ENCODE assay signal across 8 cellular contexts in the genomic region with DNA sequence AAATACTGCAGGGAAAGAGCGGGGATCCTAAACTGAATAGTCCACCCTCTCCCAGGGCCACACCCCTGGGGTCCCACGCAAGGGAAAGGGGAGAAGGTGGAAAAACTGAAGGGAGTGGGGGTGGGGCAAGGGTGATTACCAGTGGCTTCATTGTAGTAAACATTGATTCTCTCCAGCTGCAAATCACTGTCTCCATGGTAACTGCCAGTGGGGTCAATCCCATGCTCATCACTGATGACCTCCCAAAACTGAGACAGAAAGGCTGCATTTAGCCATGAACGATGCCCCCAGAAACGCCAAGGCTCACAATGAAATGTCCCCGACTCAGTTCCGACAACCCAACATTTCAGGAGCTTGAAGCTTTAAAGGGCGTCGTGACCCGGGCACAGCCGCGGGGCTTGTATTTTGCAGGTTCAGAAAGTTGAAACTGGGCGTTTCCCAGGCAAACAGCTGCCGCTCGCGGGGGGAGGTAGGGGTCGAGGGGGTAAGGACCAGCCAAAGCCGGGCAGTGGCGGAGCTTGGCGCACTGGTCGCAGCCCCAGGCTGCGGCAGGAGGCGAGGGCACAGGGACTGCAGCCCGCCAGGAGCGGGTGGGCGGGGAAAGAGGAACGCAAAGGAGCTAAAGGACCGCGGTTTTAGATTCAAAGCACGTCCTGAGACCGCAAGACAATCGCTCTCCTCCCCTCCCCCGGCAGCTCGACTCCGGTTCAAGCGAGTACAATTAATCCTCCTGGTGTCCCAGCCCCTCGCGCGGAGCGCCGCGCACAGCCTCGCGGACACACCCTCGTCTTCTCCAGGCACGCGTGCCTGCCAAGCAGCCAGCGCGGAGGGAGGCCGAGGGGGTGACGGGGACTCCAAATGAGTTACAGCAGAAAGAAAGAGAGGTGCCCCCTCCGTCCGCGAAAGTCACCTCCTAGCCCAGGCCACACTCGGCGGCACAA. TPM values are rescaled to one million over a fixed set of nuclear protein-coding genes. Genes with fewer than 3 reads are reported as not detected.
DNase-seq lines count a peak whose midpoint lies in the region; ATAC-seq, FAIRE-seq and TF ChIP-seq lines count a peak whose summit lies in the region.

No MANE protein-coding gene starts in this region.

- H3K36me3 ChIP-seq in RWPE2 (ENCODE audit: low read depth), result no peaks in the 10 kb centered on the region
- no peaks in the 10 kb centered on the region for H3K36me3 ChIP-seq in duodenal mucosa (ENCODE audit: control insufficient read depth in 1 of 2, insufficient read depth in 2 of 2, low read length in 2 of 2)
- H3K36me3 ChIP-seq in mucosa of rectum (ENCODE audit: control insufficient read depth in 2 of 2, insufficient read depth in 2 of 2, low read length in 2 of 2), result no peaks in the 10 kb centered on the region
- H3K36me3 ChIP-seq in vagina, result no peaks in the 10 kb centered on the region

- TF ChIP-seq CTCF in AG10803 (conservative IDR thresholded peaks at IDR 0.05; ENCODE audit: low read length) (no peak), RWPE2 (IDR thresholded peaks at IDR 0.05; ENCODE audit: poor library complexity, severe bottlenecking) (no peak), vagina (IDR thresholded peaks at IDR 0.05) (no peak), RWPE1 (conservative IDR thresholded peaks at IDR 0.05; ENCODE audit: low read depth) (no peak)

- no peak for TF ChIP-seq POLR2A in vagina (IDR thresholded peaks at IDR 0.05)

- H3K4me1 ChIP-seq in RWPE2 (ENCODE audit: insufficient read depth, poor library complexity, severe bottlenecking), result no peaks in the 10 kb centered on the region
- peaks cover 23 to 42% of the 10 kb centered on the region in 2 donors for H3K4me1 ChIP-seq in duodenal mucosa (ENCODE audit: control insufficient read depth in 1 of 2, insufficient read depth in 2 of 2, low read length in 2 of 2)
- peaks cover 28% of the 10 kb centered on the region in 2 donors for H3K4me1 ChIP-seq in mucosa of rectum (ENCODE audit: control insufficient read depth in 2 of 2, insufficient read depth in 2 of 2, low read length in 2 of 2)
- H3K4me1 ChIP-seq in vagina, result peaks cover 53% of the 10 kb centered on the region

- intact Hi-C loops in vagina (cut with DNase I), result loop anchor here (5.0 kb wide), 1 partner anchor 984 kb away; no protein-coding TSS in a partner anchor

- no peak for FAIRE-seq in GM19239 (lab: Jason Lieb, UNC)

- POLR2A ChIA-PET in RWPE1 (lab: Yijun Ruan, JAX; ENCODE audit: low non-redundant PET), result no interaction called here

- CTCF ChIA-PET in RWPE1 (lab: Yijun Ruan, JAX), result interaction anchor here (0.5 to 1.3 kb wide), 4 partner anchors 18 to 102 kb away, joined by 3 to 5 read pairs (median 4); no protein-coding TSS in a partner anchor

- H3K9me3 ChIP-seq in RWPE2 (ENCODE audit: severe bottlenecking), result no peaks in the 10 kb centered on the region
- H3K9me3 ChIP-seq in duodenal mucosa (ENCODE audit: control insufficient read depth in 1 of 2, low read length in 2 of 2), result no peaks in the 10 kb centered on the region
- H3K9me3 ChIP-seq in mucosa of rectum (ENCODE audit: control insufficient read depth in 2 of 2, low read length in 2 of 2), result no peaks in the 10 kb centered on the region
- H3K9me3 ChIP-seq in vagina, result no peaks in the 10 kb centered on the region

- peak; percentile 18 for ATAC-seq in GM18868 (IDR thresholded peaks at IDR 0.05; ENCODE audit: unreplicated experiment)
- ATAC-seq in RWPE2 (ENCODE audit: low read depth), result peak; percentile 24

- H3K27me3 ChIP-seq in RWPE2 (ENCODE audit: insufficient read depth, poor library complexity, severe bottlenecking) (peaks cover 48% of the 10 kb centered on the region), duodenal mucosa (ENCODE audit: control insufficient read depth in 1 of 2, insufficient read depth in 2 of 2, low read length in 2 of 2) (peaks cover 57 to 58% of the 10 kb centered on the region in 2 donors), mucosa of rectum (ENCODE audit: control insufficient read depth in 2 of 2, insufficient read depth in 2 of 2, low read length in 2 of 2) (peaks cover 43 to 62% of the 10 kb centered on the region in 2 donors), vagina (no peaks in the 10 kb centered on the region)

- H3K27ac ChIP-seq in RWPE2 (ENCODE audit: poor library complexity, severe bottlenecking) (no peak overlapping the region), duodenal mucosa (ENCODE audit: low read depth, low read length) (no peak overlapping the region), mucosa of rectum (ENCODE audit: low read depth in 2 of 2, low read length in 2 of 2) (no peak overlapping the region), vagina (no peak overlapping the region), RWPE1 (no peak overlapping the region)

- peak overlapping the region; percentile 49 for H3K4me3 ChIP-seq in AG10803 (ENCODE audit: low read length)
- peak overlapping the region; percentile 26 for H3K4me3 ChIP-seq in RWPE2 (ENCODE audit: severe bottlenecking)
- H3K4me3 ChIP-seq in duodenal mucosa (ENCODE audit: low read depth in 1 of 2, low read length in 2 of 2), result peak overlapping the region; percentile 55 to 60
- H3K4me3 ChIP-seq in mucosa of rectum (ENCODE audit: low read length in 2 of 2), result peak overlapping the region; percentile 31 to 59
- H3K4me3 ChIP-seq in vagina, result peak overlapping the region; percentile 48 to 52

- peak overlapping the region in 1 of 2 donors; percentile 18 for H3K9ac ChIP-seq in duodenal mucosa (ENCODE audit: low read depth in 1 of 2, low read length in 2 of 2)
- no peak overlapping the region for H3K9ac ChIP-seq in mucosa of rectum (ENCODE audit: low read depth in 1 of 2, low read length in 2 of 2)

- DNase-seq in AG10803 (ENCODE audit: low read depth) (no peak), RWPE2 (ENCODE audit: low spot score) (no peak), vagina (ENCODE audit: extremely low spot score in 2 of 2) (no peak), RWPE1 (ENCODE audit: low spot score) (no peak), GM19239 (ENCODE audit: insufficient read length, low spot score) (no peak)

RNA-seq across cellular contexts. Expression of a gene that starts 0.8 kb away (rescaled TPM):
- 6.9 TPM for total RNA-seq in vagina

RNA-seq across cellular contexts. Expression of a gene that starts 32.1 kb away (rescaled TPM):
- total RNA-seq in vagina, result 25.0 TPM
